Comparison of ENCODE assay signal across 8 cellular contexts in genomic region chr20:63215101-63216040, GRCh38. TPM values are rescaled to one million over a fixed set of nuclear protein-coding genes. Genes with fewer than 3 reads are reported as not detected.
DNase-seq lines count a peak whose midpoint lies in the region; ATAC-seq and TF ChIP-seq lines count a peak whose summit lies in the region.

No MANE protein-coding gene starts in this region.

- H3K4me3 ChIP-seq in Caco-2 (ENCODE audit: low read depth, low read length) (peak overlapping the region; percentile 94), HL-60 (replicated peaks; ENCODE audit: insufficient read depth, low read length) (peak overlapping the region; percentile 78), muscle layer of duodenum (ENCODE audit: low read depth in 1 of 2, low read length in 2 of 2) (peak overlapping the region; percentile 85 to 86)

- H3K27me3 ChIP-seq in Caco-2 (replicated peaks; ENCODE audit: control insufficient read depth, insufficient read depth, low read length) (no peaks in the 10 kb centered on the region), HL-60 (ENCODE audit: insufficient read depth, poor library complexity, severe bottlenecking) (peaks cover 2% of the 10 kb centered on the region), muscle layer of duodenum (ENCODE audit: low read depth, low read length) (no peaks in the 10 kb centered on the region)

- H3K36me3 Mint-ChIP-seq in Caco-2 (ENCODE audit: insufficient read depth, unreplicated experiment) (peaks cover 54% of the 10 kb centered on the region), endothelial cell (ENCODE audit: low read depth, unreplicated experiment) (peaks cover 37% of the 10 kb centered on the region)

- H3K27me3 Mint-ChIP-seq in Caco-2 (ENCODE audit: insufficient read depth, unreplicated experiment) (peaks cover 3% of the 10 kb centered on the region), endothelial cell (ENCODE audit: unreplicated experiment) (peaks cover 5% of the 10 kb centered on the region)

- ATAC-seq in GM19035 (IDR thresholded peaks at IDR 0.05; ENCODE audit: unreplicated experiment) = peak; percentile 21

- peaks cover 40% of the 10 kb centered on the region for H3K4me1 ChIP-seq in Caco-2
- H3K4me1 ChIP-seq in muscle layer of duodenum (ENCODE audit: control insufficient read depth in 1 of 2, insufficient read depth in 2 of 2, low read length in 2 of 2) = peaks cover 8 to 33% of the 10 kb centered on the region in 2 donors

- H3K4me3 Mint-ChIP-seq in Caco-2 (ENCODE audit: unreplicated experiment) (peak overlapping the region; percentile 92), endothelial cell (ENCODE audit: unreplicated experiment) (peak overlapping the region; percentile 99)

- POLR2A ChIA-PET in Caco-2 (lab: Charles Lee) = interaction anchor here (0.9 to 1.4 kb wide), 2 partner anchors 57 to 419 kb away, joined by 3 to 7 read pairs; partner anchors contain the start of genes ARFGAP1 and MRGBP

- peaks cover 10% of the 10 kb centered on the region for H3K36me3 ChIP-seq in Caco-2 (ENCODE audit: control insufficient read depth, insufficient read depth, low read length)
- peaks cover 16 to 21% of the 10 kb centered on the region in 2 donors for H3K36me3 ChIP-seq in muscle layer of duodenum (ENCODE audit: control insufficient read depth in 1 of 2, insufficient read depth in 2 of 2, low read length in 2 of 2)

- no peaks in the 10 kb centered on the region for H3K9me3 Mint-ChIP-seq in Caco-2 (ENCODE audit: unreplicated experiment)
- no peaks in the 10 kb centered on the region for H3K9me3 Mint-ChIP-seq in endothelial cell (ENCODE audit: unreplicated experiment)

- intact Hi-C loops in Caco-2 (cut with micrococcal nuclease; ENCODE audit: unreplicated experiment) = loop anchor here (1.0 to 2.0 kb wide), 2 partner anchors 33 to 159 kb away; no protein-coding TSS in a partner anchor

- DNase-seq in Caco-2 (peak; percentile 89 to 90), HL-60 (ENCODE audit: low read depth in 1 of 2, low spot score in 1 of 2) (peak in 1 of 2 experiments; percentile 27), SW480 (ENCODE audit: low spot score) (peak; percentile 71), endothelial cell (ENCODE audit: low spot score) (peak; percentile 68), GOT3 (lab: John Stamatoyannopoulos, UW) (no peak)
- no peak for DNase-seq in activated CD4-positive, CD25-positive, alpha-beta regulatory T cell (lab: John Stamatoyannopoulos, UW)

- CTCF ChIA-PET in Caco-2 (lab: Charles Lee) = interaction anchor here (0.5 to 2.5 kb wide), 21 partner anchors 9 to 426 kb away, joined by 3 to 27 read pairs (median 4); partner anchors contain the start of genes ARFGAP1 and TCFL5

- peaks cover 47% of the 10 kb centered on the region for H3K4me1 Mint-ChIP-seq in Caco-2 (ENCODE audit: low read depth, unreplicated experiment)
- H3K4me1 Mint-ChIP-seq in endothelial cell (ENCODE audit: unreplicated experiment) = peaks cover 41% of the 10 kb centered on the region

- H3K9me3 ChIP-seq in Caco-2 (no peaks in the 10 kb centered on the region), muscle layer of duodenum (ENCODE audit: control insufficient read depth in 1 of 2, low read length in 2 of 2) (no peaks in the 10 kb centered on the region)

- H3K27ac Mint-ChIP-seq in Caco-2 (ENCODE audit: unreplicated experiment) (peak overlapping the region; percentile 84), endothelial cell (ENCODE audit: unreplicated experiment) (peak overlapping the region; percentile 98)

- BruUV-seq in Caco-2 (replicated peaks; lab: Mats Ljungman, UMichigan) = TSS peak; percentile 43

- H3K27ac ChIP-seq in HL-60 (replicated peaks) = peak overlapping the region; percentile 80
- peak overlapping the region; percentile 67 for H3K27ac ChIP-seq in muscle layer of duodenum (ENCODE audit: low read length)

- TF ChIP-seq CTCF in Caco-2 (IDR thresholded peaks at IDR 0.05; ENCODE audit: insufficient read depth in 1 of 2, low read depth in 1 of 2, low read length in 1 of 2, severe bottlenecking in 1 of 2, unreplicated experiment in 1 of 2) (peak; percentile 80 to 97), HL-60 (IDR thresholded peaks at IDR 0.05; ENCODE audit: insufficient read depth, low read length) (peak; percentile 20), endothelial cell (IDR thresholded peaks at IDR 0.05; ENCODE audit: unreplicated experiment) (peak; percentile 4)

RNA-seq across cellular contexts. Expression of gene YTHDF1, which starts 0.6 kb away (rescaled TPM):
- 184 and 196 TPM in 2 replicates for total RNA-seq in Caco-2 (2022)
- 62.1 TPM for total RNA-seq in endothelial cell (ENCODE audit: unreplicated experiment)

RNA-seq across cellular contexts. Expression of gene BIRC7, which starts 20.3 kb away (rescaled TPM):
- total RNA-seq in Caco-2 (2022) (0.42 and 0.54 TPM in 2 replicates), endothelial cell (ENCODE audit: unreplicated experiment) (not detected)

RNA-seq across cellular contexts. Expression of gene NKAIN4, which starts 38.9 kb away (rescaled TPM):
- total RNA-seq in Caco-2 (2022) (2.1 and 2.7 TPM in 2 replicates), endothelial cell (ENCODE audit: unreplicated experiment) (3.3 TPM)

RNA-seq across cellular contexts. Expression of gene ARFGAP1, which starts 57.2 kb away (rescaled TPM):
- 275 and 286 TPM in 2 replicates for total RNA-seq in Caco-2 (2022)
- 106 TPM for total RNA-seq in endothelial cell (ENCODE audit: unreplicated experiment)

Comparison
In these comparisons a context has a peak if more than half of its experiments do, and no peak if none do; other contexts are left out.
1. DNase-seq: peak in Caco-2 (2 of 2), SW480 (single experiment) and endothelial cell (single experiment); none in GOT3 (single experiment) and activated CD4-positive, CD25-positive, alpha-beta regulatory T cell (0 of 4).
2. CTCF ChIP-seq: peak in every context shown above with its lines; median percentile 88 in Caco-2; 20 in HL-60; 4 in endothelial cell.
3. Peak in every context shown above with its lines, with median percentiles within 50 percentile points of each other: H3K4me3 ChIP-seq.